ENCODE assay signal across 1 cellular context in genomic region chr11:2928605-2929510, GRCh38.
A peak's percentile ranks its signal among the peaks of the same experiment; 100 is the strongest.
TF ChIP-seq lines count a peak whose summit lies in the region.

Gene PHLDA2 (minus strand): TSS chr11:2929420. CDS start chr11:2929364, 56 bp downstream.

TF ChIP-seq in HEK293, 187 proteins besides CTCF, POLR2A, EP300 and RAD21 (continued from another document):
- no peak for TF ChIP-seq ZNF518A (tag by site-specific recombination; conservative IDR thresholded peaks at IDR 0.05; ENCODE audit: low read depth)
- no peak for TF ChIP-seq ZNF768 (tag by site-specific recombination; IDR thresholded peaks at IDR 0.05)
- TF ChIP-seq SCRT1 (tag by site-specific recombination; IDR thresholded peaks at IDR 0.05; ENCODE audit: borderline replicate concordance) = no peak
- no peak for TF ChIP-seq ZNF133 (tag by site-specific recombination; IDR thresholded peaks at IDR 0.05)
- TF ChIP-seq ZNF558 (tag by site-specific recombination; IDR thresholded peaks at IDR 0.05) = no peak
- TF ChIP-seq ZNF513 (tag by site-specific recombination; IDR thresholded peaks at IDR 0.05) = no peak
- TF ChIP-seq ZNF121 (tag by site-specific recombination; IDR thresholded peaks at IDR 0.05) = no peak
- TF ChIP-seq ZNF639 (tag by site-specific recombination; IDR thresholded peaks at IDR 0.05) = peak; percentile 52; the same call in 1 of the 2 replicates
- TF ChIP-seq ZBTB20 (tag by site-specific recombination; IDR thresholded peaks at IDR 0.05) = 0 out of 2 replicates have a peak, but pooled peaks have one; percentile 34
- TF ChIP-seq KLF7 (tag by site-specific recombination; IDR thresholded peaks at IDR 0.05; ENCODE audit: borderline replicate concordance) = no peak
- TF ChIP-seq ZNF280D (tag by site-specific recombination; IDR thresholded peaks at IDR 0.05) = no peak
- no peak for TF ChIP-seq PATZ1 (tag by site-specific recombination; IDR thresholded peaks at IDR 0.05)
- no peak for TF ChIP-seq ZNF274 (IDR thresholded peaks at IDR 0.05; ENCODE audit: low read length)
- no peak for TF ChIP-seq ZNF274 (tag by site-specific recombination; IDR thresholded peaks at IDR 0.05; ENCODE audit: borderline replicate concordance)
- peak; percentile 44; the same call in 1 of the 2 replicates for TF ChIP-seq ZXDB (tag by site-specific recombination; IDR thresholded peaks at IDR 0.05)
- no peak for TF ChIP-seq HOXD13 (CRISPR knock-in tag; IDR thresholded peaks at IDR 0.05; ENCODE audit: borderline replicate concordance)
- TF ChIP-seq ZNF843 (tag by site-specific recombination; IDR thresholded peaks at IDR 0.05) = 0 out of 2 replicates have a peak, but pooled peaks have one; percentile 44
- no peak for TF ChIP-seq ZSCAN5A (tag by site-specific recombination; IDR thresholded peaks at IDR 0.05)
- no peak for TF ChIP-seq ZNF18 (tag by site-specific recombination; IDR thresholded peaks at IDR 0.05)
- TF ChIP-seq KLF1 (tag by site-specific recombination; IDR thresholded peaks at IDR 0.05) = peak; percentile 45; the same call in 1 of the 2 replicates
- peak; percentile 76 for TF ChIP-seq ZBTB17 (tag by site-specific recombination; IDR thresholded peaks at IDR 0.05)
- TF ChIP-seq ZNF23 (tag by site-specific recombination; IDR thresholded peaks at IDR 0.05; ENCODE audit: borderline replicate concordance) = no peak
- no peak for TF ChIP-seq IKZF3 (tag by site-specific recombination; IDR thresholded peaks at IDR 0.05)
- no peak for TF ChIP-seq ZNF239 (tag by site-specific recombination; IDR thresholded peaks at IDR 0.05)
- 0 out of 2 replicates have a peak, but pooled peaks have one; percentile 28 for TF ChIP-seq YY2 (tag by site-specific recombination; IDR thresholded peaks at IDR 0.05)
- no peak for TF ChIP-seq ZNF837 (tag by site-specific recombination; IDR thresholded peaks at IDR 0.05)
- no peak for TF ChIP-seq ZNF624 (tag by site-specific recombination; IDR thresholded peaks at IDR 0.05)
- TF ChIP-seq PRDM1 (tag by site-specific recombination; IDR thresholded peaks at IDR 0.05) = no peak
- no peak for TF ChIP-seq ZNF792 (tag by site-specific recombination; IDR thresholded peaks at IDR 0.05)
- no peak for TF ChIP-seq BCL11B (tag by site-specific recombination; IDR thresholded peaks at IDR 0.05; ENCODE audit: low read depth)
- TF ChIP-seq MYNN (tag by site-specific recombination; IDR thresholded peaks at IDR 0.05; ENCODE audit: borderline replicate concordance) = no peak
- peak; percentile 53; the same call in 1 of the 2 replicates for TF ChIP-seq ZBTB21 (tag by site-specific recombination; IDR thresholded peaks at IDR 0.05)
- no peak for TF ChIP-seq ZNF449 (tag by site-specific recombination; IDR thresholded peaks at IDR 0.05)
- TF ChIP-seq ZNF26 (tag by site-specific recombination; IDR thresholded peaks at IDR 0.05) = no peak
- 0 out of 2 replicates have a peak, but pooled peaks have one; percentile 48 for TF ChIP-seq ZNF324 (tag by site-specific recombination; IDR thresholded peaks at IDR 0.05)
- TF ChIP-seq ZBTB8A (tag by site-specific recombination; IDR thresholded peaks at IDR 0.05) = peak; percentile 27; the same call in 1 of the 2 replicates
